In genomic region chr19:51514866-51515481, GRCh38 we compare ENCODE assay signal across 8 cellular contexts. TPM values are rescaled to one million over a fixed set of nuclear protein-coding genes. Genes with fewer than 3 reads are reported as not detected.
A peak's percentile ranks its signal among the peaks of the same experiment; 100 is the strongest.
DNase-seq lines count a peak whose midpoint lies in the region; ATAC-seq lines count a peak whose summit lies in the region.

No MANE protein-coding gene starts in this region.

- DNase-seq in activated CD4-positive, alpha-beta T cell treated with anti-CD3 and anti-CD28 coated beads for 4 hours, result peak; percentile 13 to 24
- no peak for DNase-seq in activated CD4-positive, alpha-beta T cell treated with anti-CD3 and anti-CD28 coated beads, Interleukin-2, amount 50 U/mL, for 48 hours
- DNase-seq in HuH-7.5 (ENCODE audit: low spot score) (peak; percentile 55), RPMI7951 (ENCODE audit: low read depth) (peak; percentile 60), dermis blood vessel endothelial cell (peak; percentile 76), middle frontal gyrus (ENCODE audit: extremely low spot score, low spot score) (peak; percentile 13), occipital lobe (lab: John Stamatoyannopoulos, UW) (no peak)

- ATAC-seq in GM21619 (IDR thresholded peaks at IDR 0.05; ENCODE audit: unreplicated experiment), result no peak

RNA-seq across cellular contexts. Expression of gene SIGLEC12, which starts 13.4 kb away (rescaled TPM):
- total RNA-seq in RPMI7951 (2014; rRNA removed; shearing (Covaris generic)), result not detected in 2 replicates
- total RNA-seq in dermis blood vessel endothelial cell (not detected in 2 replicates), occipital lobe (not detected)

RNA-seq across cellular contexts. Expression of gene SIGLEC6, which starts 16.5 kb away (rescaled TPM):
- not detected in 2 replicates for total RNA-seq in RPMI7951 (2014; rRNA removed; shearing (Covaris generic))
- total RNA-seq in dermis blood vessel endothelial cell, result not detected in 2 replicates
- not detected for total RNA-seq in occipital lobe

RNA-seq across cellular contexts. Expression of gene CEACAM18, which starts 36.6 kb away (rescaled TPM):
- not detected in 2 replicates for total RNA-seq in RPMI7951 (2014; rRNA removed; shearing (Covaris generic))
- total RNA-seq in dermis blood vessel endothelial cell (not detected in 2 replicates), occipital lobe (not detected)

RNA-seq across cellular contexts. Expression of gene ZNF175, which starts 56.1 kb away (rescaled TPM):
- 11.3 and 11.8 TPM in 2 replicates for total RNA-seq in RPMI7951 (2014; rRNA removed; shearing (Covaris generic))
- total RNA-seq in dermis blood vessel endothelial cell (4.3 and 8.3 TPM in 2 replicates), occipital lobe (8.7 TPM)

RNA-seq across cellular contexts. Expression of gene SIGLEC8, which starts 56.7 kb away (rescaled TPM):
- not detected in 2 replicates for total RNA-seq in RPMI7951 (2014; rRNA removed; shearing (Covaris generic))
- total RNA-seq in dermis blood vessel endothelial cell, result not detected in 2 replicates
- 2.0 TPM for total RNA-seq in occipital lobe

Comparison
In these comparisons a context has a peak if more than half of its experiments do, and no peak if none do; other contexts are left out.
1. DNase-seq: peak in activated CD4-positive, alpha-beta T cell treated with anti-CD3 and anti-CD28 coated beads for 4 hours (2 of 2), HuH-7.5 (single experiment), RPMI7951 (single experiment), dermis blood vessel endothelial cell (single experiment) and middle frontal gyrus (single experiment); none in activated CD4-positive, alpha-beta T cell treated with anti-CD3 and anti-CD28 coated beads, Interleukin-2, amount 50 U/mL, for 48 hours (0 of 2) and occipital lobe (single experiment).